In the genomic region with DNA sequence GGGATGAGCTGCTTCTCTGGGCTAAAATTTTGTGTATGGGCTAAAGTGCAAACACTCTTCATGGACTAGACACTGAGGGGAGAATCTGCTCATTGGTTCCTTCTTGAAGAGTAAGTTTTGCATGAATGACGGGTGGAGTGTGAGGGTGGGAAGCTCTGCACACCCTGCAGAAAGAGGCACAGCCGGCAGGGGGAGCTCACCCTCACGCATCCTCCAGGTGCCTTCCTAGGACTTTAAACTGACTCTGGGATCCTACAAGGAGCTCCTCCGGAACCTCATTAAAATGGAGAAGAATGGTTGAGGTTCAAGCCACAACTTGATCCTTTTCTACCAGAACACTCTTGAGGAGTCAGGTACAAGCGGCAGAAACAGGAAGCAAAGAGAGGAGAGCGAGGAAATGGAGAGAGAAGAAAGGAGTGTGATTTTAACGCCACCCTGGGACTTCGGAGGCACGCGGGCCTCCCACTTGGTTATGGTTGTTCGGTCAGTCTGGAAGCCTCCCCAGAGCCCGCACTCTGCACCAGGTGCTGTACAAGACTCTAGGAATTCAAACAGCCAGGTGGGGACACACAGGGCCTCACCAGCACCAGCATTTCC, we compare ENCODE assay signal across 8 cellular contexts.
A peak's percentile ranks its signal among the peaks of the same experiment; 100 is the strongest.
DNase-seq lines count a peak whose midpoint lies in the region; ATAC-seq, FAIRE-seq and TF ChIP-seq lines count a peak whose summit lies in the region.

No MANE protein-coding gene starts in this region.

- H4K20me1 ChIP-seq in keratinocyte (ENCODE audit: control insufficient read depth, extremely low read depth, insufficient read depth, low read length), result no peaks in the 10 kb centered on the region

- TF ChIP-seq CTCF in keratinocyte (optimal IDR thresholded peaks at IDR 0.05 in 1 of 3, IDR thresholded peaks at IDR 0.05 in 1 of 3, conservative IDR thresholded peaks at IDR 0.05 in 1 of 3; ENCODE audit: extremely low read depth in 1 of 3, insufficient read depth in 2 of 3, low read length in 3 of 3), result peak; percentile 89 to 92 (median 91)

- ATAC-seq in HG02623 (IDR thresholded peaks at IDR 0.05; ENCODE audit: unreplicated experiment), result peak; percentile 39
- no peak for ATAC-seq in activated naive CD8-positive, alpha-beta T cell treated with anti-CD3 and anti-CD28 coated beads, Interleukin-2, amount 50 U/mL, for 24 hours
- peak; percentile 46 for ATAC-seq in stimulated activated naive CD8-positive, alpha-beta T cell treated with anti-CD3 and anti-CD28 coated beads, Interleukin-15, amount 100 ng/mL, for 72 hours

- H3K79me2 ChIP-seq in keratinocyte (ENCODE audit: control insufficient read depth, insufficient read depth, low read length), result no peaks in the 10 kb centered on the region

- H2AFZ ChIP-seq in keratinocyte (ENCODE audit: control insufficient read depth, low read length), result no peak overlapping the region

- H3K4me3 ChIP-seq in keratinocyte (ENCODE audit: control insufficient read depth in 2 of 3, extremely low read depth in 1 of 3, insufficient read depth in 2 of 3, low read depth in 1 of 3, low read length in 3 of 3), result no peak overlapping the region

- dilution Hi-C loops in keratinocyte (cut with MboI; ENCODE audit: extremely low pct_ligation_motif_present, low sequenced_read_pairs), result no loop called here

- H3K4me1 ChIP-seq in keratinocyte (ENCODE audit: control insufficient read depth, extremely low read depth, insufficient read depth, low read length), result no peaks in the 10 kb centered on the region

- H3K36me3 Mint-ChIP-seq in activated naive CD8-positive, alpha-beta T cell treated with anti-CD3 and anti-CD28 coated beads, Interleukin-2, amount 50 U/mL, for 24 hours (ENCODE audit: low read depth), result peaks cover 14% of the 10 kb centered on the region

- H3K27ac ChIP-seq in keratinocyte (ENCODE audit: control insufficient read depth, insufficient read depth, low read length), result no peak overlapping the region

- H3K27ac Mint-ChIP-seq in activated naive CD8-positive, alpha-beta T cell treated with anti-CD3 and anti-CD28 coated beads, Interleukin-2, amount 50 U/mL, for 24 hours, result no peak overlapping the region
- no peak overlapping the region for H3K27ac Mint-ChIP-seq in stimulated activated naive CD8-positive, alpha-beta T cell treated with anti-CD3 and anti-CD28 coated beads, Interleukin-15, amount 100 ng/mL, for 72 hours

- no peaks in the 10 kb centered on the region for H3K27me3 Mint-ChIP-seq in activated naive CD8-positive, alpha-beta T cell treated with anti-CD3 and anti-CD28 coated beads, Interleukin-2, amount 50 U/mL, for 24 hours
- no peaks in the 10 kb centered on the region for H3K27me3 Mint-ChIP-seq in stimulated activated naive CD8-positive, alpha-beta T cell treated with anti-CD3 and anti-CD28 coated beads, Interleukin-15, amount 100 ng/mL, for 72 hours

- H3K9me3 Mint-ChIP-seq in activated naive CD8-positive, alpha-beta T cell treated with anti-CD3 and anti-CD28 coated beads, Interleukin-2, amount 50 U/mL, for 24 hours, result no peaks in the 10 kb centered on the region
- no peaks in the 10 kb centered on the region for H3K9me3 Mint-ChIP-seq in stimulated activated naive CD8-positive, alpha-beta T cell treated with anti-CD3 and anti-CD28 coated beads, Interleukin-15, amount 100 ng/mL, for 72 hours

- H3K9ac ChIP-seq in keratinocyte (ENCODE audit: control insufficient read depth, extremely low read depth, insufficient read depth, low read length), result no peak overlapping the region

- no peak for FAIRE-seq in keratinocyte (lab: Jason Lieb, UNC)

- no peaks in the 10 kb centered on the region for H3K27me3 ChIP-seq in keratinocyte (ENCODE audit: control insufficient read depth, extremely low read depth, insufficient read depth, low read length)

- no peak overlapping the region for H3K4me3 Mint-ChIP-seq in activated naive CD8-positive, alpha-beta T cell treated with anti-CD3 and anti-CD28 coated beads, Interleukin-2, amount 50 U/mL, for 24 hours
- no peak overlapping the region for H3K4me3 Mint-ChIP-seq in stimulated activated naive CD8-positive, alpha-beta T cell treated with anti-CD3 and anti-CD28 coated beads, Interleukin-15, amount 100 ng/mL, for 72 hours

- H3K9me1 ChIP-seq in keratinocyte (ENCODE audit: control insufficient read depth, extremely low read depth, insufficient read depth, low read length), result no peaks in the 10 kb centered on the region

- no peak overlapping the region for H3K4me2 ChIP-seq in keratinocyte (ENCODE audit: control insufficient read depth, extremely low read depth, insufficient read depth, low read depth, low read length)

- peak; percentile 34 for DNase-seq in NCI-H2227 (lab: John Stamatoyannopoulos, UW; ENCODE audit: unreplicated experiment)
- DNase-seq in NCI-H2227 treated with DMSO at 0.1 percent for 48 hours (lab: John Stamatoyannopoulos, UW), result no peak
- DNase-seq in NCI-H69 (lab: John Stamatoyannopoulos, UW), result peak; percentile 56
- DNase-seq in activated naive CD8-positive, alpha-beta T cell treated with anti-CD3 and anti-CD28 coated beads, Interleukin-2, amount 50 U/mL, for 24 hours, result peak; percentile 48
- peak; percentile 13 for DNase-seq in keratinocyte (ENCODE audit: low read depth, low spot score)
- DNase-seq in stimulated activated naive CD8-positive, alpha-beta T cell treated with anti-CD3 and anti-CD28 coated beads, Interleukin-15, amount 100 ng/mL, for 72 hours, result no peak
- DNase-seq in NK-92 (lab: John Stamatoyannopoulos, UW; ENCODE audit: unreplicated experiment), result no peak

- no peaks in the 10 kb centered on the region for H3K9me3 ChIP-seq in keratinocyte (ENCODE audit: control insufficient read depth, low read depth, low read length)

- peaks cover 1 to 2% of the 10 kb centered on the region in 2 experiments for H3K36me3 ChIP-seq in keratinocyte (ENCODE audit: control insufficient read depth in 2 of 2, extremely low read depth in 1 of 2, insufficient read depth in 2 of 2, low read length in 2 of 2)

- peaks cover 12% of the 10 kb centered on the region for H3K4me1 Mint-ChIP-seq in activated naive CD8-positive, alpha-beta T cell treated with anti-CD3 and anti-CD28 coated beads, Interleukin-2, amount 50 U/mL, for 24 hours
- H3K4me1 Mint-ChIP-seq in stimulated activated naive CD8-positive, alpha-beta T cell treated with anti-CD3 and anti-CD28 coated beads, Interleukin-15, amount 100 ng/mL, for 72 hours, result peaks cover 14% of the 10 kb centered on the region

Comparison
In these comparisons a context has a peak if more than half of its experiments do, and no peak if none do; other contexts are left out.
1. DNase-seq: peak in NCI-H2227 (single experiment), NCI-H69 (single experiment), activated naive CD8-positive, alpha-beta T cell treated with anti-CD3 and anti-CD28 coated beads, Interleukin-2, amount 50 U/mL, for 24 hours (single experiment) and keratinocyte (single experiment); none in NCI-H2227 treated with DMSO at 0.1 percent for 48 hours (single experiment), stimulated activated naive CD8-positive, alpha-beta T cell treated with anti-CD3 and anti-CD28 coated beads, Interleukin-15, amount 100 ng/mL, for 72 hours (0 of 2) and NK-92 (single experiment).